In the genomic region with DNA sequence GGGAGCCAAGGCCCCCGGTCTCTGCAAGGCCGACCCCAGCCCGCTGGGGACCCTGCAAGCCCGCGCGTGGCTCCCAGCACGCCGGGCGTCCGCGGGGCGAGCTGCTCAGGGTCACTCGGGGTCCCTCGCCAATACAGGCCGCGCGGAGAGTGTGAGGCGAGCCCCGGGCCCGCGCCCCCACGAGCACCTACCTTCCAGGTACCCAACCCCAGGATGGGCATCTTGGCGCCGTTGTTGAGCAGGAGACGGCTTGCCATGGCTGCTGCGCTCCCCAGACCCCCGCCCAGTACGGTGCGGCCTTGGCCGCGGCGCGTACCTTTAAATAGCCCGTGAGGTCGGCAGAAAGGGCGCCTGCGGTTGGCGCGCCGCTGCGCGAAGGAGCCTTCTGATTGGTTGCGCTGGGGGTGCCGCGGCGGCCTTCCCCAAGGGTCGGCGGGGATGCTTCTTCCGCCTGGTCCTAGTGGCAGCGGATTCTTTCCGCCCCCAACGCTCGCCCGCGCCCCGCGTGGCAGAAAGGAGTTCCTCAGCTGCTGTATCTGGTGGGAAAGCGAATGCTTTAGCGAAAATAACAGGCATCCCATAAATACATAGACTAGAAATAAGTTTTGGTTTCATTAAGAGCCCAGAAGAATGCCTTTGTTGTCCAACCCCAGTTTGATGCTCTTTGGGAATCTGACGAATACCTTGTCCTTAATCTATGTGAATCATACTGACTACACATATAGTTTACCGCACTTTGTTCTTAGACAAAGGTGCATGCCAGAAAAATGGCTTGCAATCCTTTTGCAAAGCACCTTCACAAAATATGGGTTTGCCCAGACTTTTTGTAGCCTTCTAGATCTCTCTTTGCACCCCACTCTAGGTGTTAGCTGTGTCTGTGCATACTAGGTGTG, we compare ENCODE assay signal across 8 cellular contexts. TPM values are rescaled to one million over a fixed set of nuclear protein-coding genes. Genes with fewer than 3 reads are reported as not detected.
DNase-seq lines count a peak whose midpoint lies in the region; ATAC-seq, FAIRE-seq and TF ChIP-seq lines count a peak whose summit lies in the region.

AKR1B1 (minus strand) TSS at position 295 of the 893 bp plus-strand sequence; CDS start at position 257, 38 bp downstream.

- no peak for FAIRE-seq in urothelium cell line (lab: Jason Lieb, UNC)

- DNase-seq in GM10266 (ENCODE audit: extremely low spot score) (peak; percentile 95), NCI-H128 (lab: John Stamatoyannopoulos, UW; ENCODE audit: unreplicated experiment) (peak; percentile 82), T follicular helper cell (ENCODE audit: low read depth) (peak; percentile 62), amygdala (lab: John Stamatoyannopoulos, UW) (peak; percentile 29 to 93 (median 84)), left ventricle myocardium superior (peak; percentile 96), pulmonary artery endothelial cell (ENCODE audit: low read depth, low spot score) (peak; percentile 66), urothelium cell line (ENCODE audit: low spot score) (peak; percentile 93)

- intact Hi-C loops in left ventricle myocardium superior (cut with micrococcal nuclease): no loop called here

- TF ChIP-seq CTCF in GM10266 (IDR thresholded peaks at IDR 0.05; ENCODE audit: control insufficient read depth, insufficient read depth, low read depth, missing control alignments): peak; percentile 66

- ATAC-seq in HG02571 (IDR thresholded peaks at IDR 0.05; ENCODE audit: unreplicated experiment) (peak; percentile 96), left ventricle myocardium superior (peak; percentile 98)

RNA-seq across cellular contexts. Expression of gene AKR1B1, which starts in this region (rescaled TPM):
- total RNA-seq in left ventricle myocardium superior (230 TPM), pulmonary artery endothelial cell (145 and 154 TPM in 2 replicates)

Comparison
In these comparisons a context has a peak if more than half of its experiments do, and no peak if none do; other contexts are left out.
1. Peak in every context shown above with its lines: DNase-seq and ATAC-seq.